ENCODE assay signal across 2 cellular contexts in genomic region chr2:226875438-226876225, GRCh38.
TF ChIP-seq lines count a peak whose summit lies in the region.

No MANE protein-coding gene starts in this region.

TF ChIP-seq in GM12891, 5 proteins besides CTCF, POLR2A, EP300 and RAD21:
- TF ChIP-seq SPI1 (IDR thresholded peaks at IDR 0.05; ENCODE audit: low read depth, low read length) (peak; percentile 84), POU2F2 (IDR thresholded peaks at IDR 0.05; ENCODE audit: low read depth, low read length) (no peak), TAF1 (IDR thresholded peaks at IDR 0.05; ENCODE audit: low read depth, low read length) (no peak), POLR2AphosphoS5 (IDR thresholded peaks at IDR 0.05; ENCODE audit: low read depth, low read length) (no peak), PAX5 (IDR thresholded peaks at IDR 0.05; ENCODE audit: insufficient read depth, low read length, severe bottlenecking) (no peak)

TF ChIP-seq in GM12878, 131 proteins besides CTCF, POLR2A, EP300 and RAD21:
- TF ChIP-seq IKZF2 (IDR thresholded peaks at IDR 0.05) (0 out of 4 replicates have a peak, but pooled peaks of 1 of the 2 experiments have one; percentile 17), BHLHE40 (IDR thresholded peaks at IDR 0.05; ENCODE audit: borderline replicate concordance in 1 of 2, low read depth in 2 of 2, low read length in 1 of 2) (no peak), SPI1 (IDR thresholded peaks at IDR 0.05; ENCODE audit: borderline replicate concordance, insufficient read depth, low read depth, low read length) (peak; percentile 64; the same call in 1 of the 2 replicates)
